8 cellular contexts compared by ENCODE assay signal in the genomic region with DNA sequence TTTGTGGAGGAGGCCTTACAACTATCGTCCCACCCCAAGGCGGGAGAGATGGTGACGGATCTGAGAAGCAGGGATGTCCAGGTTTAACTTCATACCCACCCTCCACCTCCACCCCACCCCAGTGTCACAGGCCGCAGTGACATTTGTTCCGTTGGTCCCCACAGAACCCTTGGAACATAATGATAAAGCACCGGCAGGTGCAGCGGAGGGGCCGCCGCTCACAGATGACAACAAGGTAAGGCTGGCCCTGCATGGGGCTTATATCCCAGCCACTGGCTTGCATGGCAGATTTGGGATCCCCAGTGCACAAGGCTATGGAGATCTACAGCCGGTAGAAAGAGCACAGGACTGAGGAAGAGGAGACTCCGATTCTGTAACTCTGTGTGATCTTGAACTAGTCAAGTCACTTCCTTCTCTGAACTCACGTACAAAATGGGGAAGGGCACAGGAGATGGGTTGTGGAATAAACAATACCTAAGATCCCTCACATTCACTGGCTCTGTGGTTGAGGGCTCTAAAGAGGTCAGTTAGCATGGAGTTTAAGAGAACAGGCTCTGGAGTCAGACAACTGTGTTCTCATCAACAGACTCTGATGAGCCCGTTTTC. TPM values are rescaled to one million over a fixed set of nuclear protein-coding genes. Genes with fewer than 3 reads are reported as not detected.
DNase-seq lines count a peak whose midpoint lies in the region; ATAC-seq, FAIRE-seq and TF ChIP-seq lines count a peak whose summit lies in the region.

No MANE protein-coding gene starts in this region.

- peaks cover 8% of the 10 kb centered on the region for H3K4me1 Mint-ChIP-seq in WTC11

- intact Hi-C loops in Right ventricle myocardium superior (cut with DNase I) = no loop called here
- intact Hi-C loops in left cardiac atrium (cut with DNase I) = no loop called here
- intact Hi-C loops in heart left ventricle (cut with DNase I) = loop anchor here in 2 of 10 donors (10.0 kb wide), 2 partner anchors 182 to 448 kb away; a partner anchor contains a TSS

- peak overlapping the region in 10 of 12 donors; percentile 78 to 97 (median 93) for H3K27ac ChIP-seq in heart left ventricle
- peak overlapping the region; percentile 98 for H3K27ac ChIP-seq in skeletal muscle tissue (ENCODE audit: low read depth, low read length)

- DNase-seq in Right ventricle myocardium superior = no peak
- no peak for DNase-seq in left cardiac atrium
- DNase-seq in WTC11 (ENCODE audit: low spot score) = no peak
- DNase-seq in heart left ventricle = peak in 1 of 5 donors; percentile 39
- DNase-seq in H54 (ENCODE audit: insufficient read length, low spot score) = no peak

- H3K9ac ChIP-seq in skeletal muscle tissue (ENCODE audit: low read depth in 1 of 3, low read length in 3 of 3) = peak overlapping the region; percentile 95 to 98 (median 98)

- H3K4me3 ChIP-seq in heart left ventricle = peak overlapping the region; percentile 73 to 99 (median 88)
- peak overlapping the region; percentile 95 to 97 (median 95) for H3K4me3 ChIP-seq in skeletal muscle tissue (ENCODE audit: low read length in 3 of 3)

- peaks cover 0 to 42% (median 36%) of the 10 kb centered on the region in 9 donors for H3K36me3 ChIP-seq in heart left ventricle
- peaks cover 17 to 25% (median 18%) of the 10 kb centered on the region in 3 donors for H3K36me3 ChIP-seq in skeletal muscle tissue (ENCODE audit: control insufficient read depth in 3 of 3, insufficient read depth in 3 of 3, low read length in 3 of 3)

- 38 to 49% (median 43%) methylated on average over 13 of the region's 13 CpGs for WGBS in heart left ventricle, 4 donors

- TF ChIP-seq POLR2A in heart left ventricle (IDR thresholded peaks at IDR 0.05) (no peak), H54 (IDR thresholded peaks at IDR 0.05; ENCODE audit: low read depth, low read length) (no peak)

- H3K4me1 ChIP-seq in heart left ventricle (peaks cover 0 to 24% (median 13%) of the 10 kb centered on the region in 12 donors), skeletal muscle tissue (ENCODE audit: control insufficient read depth in 3 of 3, insufficient read depth in 3 of 3, low read length in 3 of 3) (peaks cover 19 to 28% (median 23%) of the 10 kb centered on the region in 3 donors)

- H3K27me3 ChIP-seq in heart left ventricle (no peaks in the 10 kb centered on the region), skeletal muscle tissue (ENCODE audit: control insufficient read depth in 3 of 3, insufficient read depth in 3 of 3, low read length in 3 of 3) (no peaks in the 10 kb centered on the region)

- FAIRE-seq in H54 (lab: Jason Lieb, UNC) = no peak

- ATAC-seq in Right ventricle myocardium superior (ENCODE audit: poor library complexity) = peak; percentile 3
- ATAC-seq in left cardiac atrium = no peak
- ATAC-seq in WTC11 = no peak
- ATAC-seq in heart left ventricle = peak in 1 of 4 donors; percentile 2
- ATAC-seq in GM18873 (IDR thresholded peaks at IDR 0.05; ENCODE audit: low FRiP score, unreplicated experiment) = no peak
- ATAC-seq in HG03442 (IDR thresholded peaks at IDR 0.05; ENCODE audit: unreplicated experiment) = no peak

- peak overlapping the region; percentile 71; the same call in 1 of the 2 replicates for H3K27ac Mint-ChIP-seq in WTC11

- TF ChIP-seq CTCF in WTC11 (IDR thresholded peaks at IDR 0.05) (no peak), heart left ventricle (IDR thresholded peaks at IDR 0.05) (no peak)

- peaks cover 33% of the 10 kb centered on the region for H3K36me3 Mint-ChIP-seq in WTC11

- POLR2A ChIA-PET in WTC11 (lab: Charles Lee) = no interaction called here

- no peaks in the 10 kb centered on the region for H3K9me3 ChIP-seq in heart left ventricle
- no peaks in the 10 kb centered on the region for H3K9me3 ChIP-seq in skeletal muscle tissue (ENCODE audit: control insufficient read depth in 3 of 3, low read length in 3 of 3)

- H3K4me3 Mint-ChIP-seq in WTC11 = peak overlapping the region; percentile 84

- H3K27me3 Mint-ChIP-seq in WTC11 (ENCODE audit: low read depth) = no peaks in the 10 kb centered on the region

- no peaks in the 10 kb centered on the region for H3K9me3 Mint-ChIP-seq in WTC11

- CTCF ChIA-PET in WTC11 (lab: Charles Lee) = interaction anchor here (1.8 kb wide), 1 partner anchor 21 kb away, joined by 13 read pairs; no protein-coding TSS in a partner anchor

TF ChIP-seq in WTC11, 78 proteins besides CTCF, POLR2A, EP300 and RAD21 (continues in another document):
- TF ChIP-seq, protein P1, sequence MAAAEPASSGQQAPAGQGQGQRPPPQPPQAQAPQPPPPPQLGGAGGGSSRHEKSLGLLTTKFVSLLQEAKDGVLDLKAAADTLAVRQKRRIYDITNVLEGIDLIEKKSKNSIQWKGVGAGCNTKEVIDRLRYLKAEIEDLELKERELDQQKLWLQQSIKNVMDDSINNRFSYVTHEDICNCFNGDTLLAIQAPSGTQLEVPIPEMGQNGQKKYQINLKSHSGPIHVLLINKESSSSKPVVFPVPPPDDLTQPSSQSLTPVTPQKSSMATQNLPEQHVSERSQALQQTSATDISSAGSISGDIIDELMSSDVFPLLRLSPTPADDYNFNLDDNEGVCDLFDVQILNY (CRISPR knock-in tag; IDR thresholded peaks at IDR 0.05) = no peak
- TF ChIP-seq OVOL2 (CRISPR knock-in tag; IDR thresholded peaks at IDR 0.05; ENCODE audit: borderline replicate concordance) (no peak), EMX1 (CRISPR knock-in tag; IDR thresholded peaks at IDR 0.05) (no peak), NFATC4 (CRISPR knock-in tag; IDR thresholded peaks at IDR 0.05) (no peak), ZNF317 (CRISPR knock-in tag; IDR thresholded peaks at IDR 0.05; ENCODE audit: borderline replicate concordance, low read depth) (no peak), SP1 (CRISPR knock-in tag; conservative IDR thresholded peaks at IDR 0.05) (no peak), NFYB (CRISPR knock-in tag; conservative IDR thresholded peaks at IDR 0.05; ENCODE audit: low read depth) (no peak), ZNF263 (CRISPR knock-in tag; IDR thresholded peaks at IDR 0.05; ENCODE audit: low read depth) (no peak), CBFB (CRISPR knock-in tag; IDR thresholded peaks at IDR 0.05; ENCODE audit: low read depth) (no peak), ZNF219 (CRISPR knock-in tag; IDR thresholded peaks at IDR 0.05; ENCODE audit: borderline replicate concordance) (no peak), RORB (CRISPR knock-in tag; IDR thresholded peaks at IDR 0.05) (no peak)
- TF ChIP-seq, protein P2, sequence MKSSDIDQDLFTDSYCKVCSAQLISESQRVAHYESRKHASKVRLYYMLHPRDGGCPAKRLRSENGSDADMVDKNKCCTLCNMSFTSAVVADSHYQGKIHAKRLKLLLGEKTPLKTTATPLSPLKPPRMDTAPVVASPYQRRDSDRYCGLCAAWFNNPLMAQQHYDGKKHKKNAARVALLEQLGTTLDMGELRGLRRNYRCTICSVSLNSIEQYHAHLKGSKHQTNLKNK (CRISPR knock-in tag; IDR thresholded peaks at IDR 0.05) = no peak
- TF ChIP-seq, protein P3, sequence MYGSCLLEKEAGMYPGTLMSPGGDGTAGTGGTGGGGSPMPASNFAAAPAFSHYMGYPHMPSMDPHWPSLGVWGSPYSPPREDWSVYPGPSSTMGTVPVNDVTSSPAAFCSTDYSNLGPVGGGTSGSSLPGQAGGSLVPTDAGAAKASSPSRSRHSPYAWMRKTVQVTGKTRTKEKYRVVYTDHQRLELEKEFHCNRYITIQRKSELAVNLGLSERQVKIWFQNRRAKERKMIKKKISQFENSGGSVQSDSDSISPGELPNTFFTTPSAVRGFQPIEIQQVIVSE (CRISPR knock-in tag; IDR thresholded peaks at IDR 0.05; ENCODE audit: borderline replicate concordance) = no peak
- TF ChIP-seq, protein P4, sequence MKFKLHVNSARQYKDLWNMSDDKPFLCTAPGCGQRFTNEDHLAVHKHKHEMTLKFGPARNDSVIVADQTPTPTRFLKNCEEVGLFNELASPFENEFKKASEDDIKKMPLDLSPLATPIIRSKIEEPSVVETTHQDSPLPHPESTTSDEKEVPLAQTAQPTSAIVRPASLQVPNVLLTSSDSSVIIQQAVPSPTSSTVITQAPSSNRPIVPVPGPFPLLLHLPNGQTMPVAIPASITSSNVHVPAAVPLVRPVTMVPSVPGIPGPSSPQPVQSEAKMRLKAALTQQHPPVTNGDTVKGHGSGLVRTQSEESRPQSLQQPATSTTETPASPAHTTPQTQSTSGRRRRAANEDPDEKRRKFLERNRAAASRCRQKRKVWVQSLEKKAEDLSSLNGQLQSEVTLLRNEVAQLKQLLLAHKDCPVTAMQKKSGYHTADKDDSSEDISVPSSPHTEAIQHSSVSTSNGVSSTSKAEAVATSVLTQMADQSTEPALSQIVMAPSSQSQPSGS (CRISPR knock-in tag; IDR thresholded peaks at IDR 0.05; ENCODE audit: borderline replicate concordance, low read depth) = no peak

RNA-seq across cellular contexts. Expression of a gene that starts 0.9 kb away (rescaled TPM):
- total RNA-seq in Right ventricle myocardium superior (14.5 TPM), left cardiac atrium (10 to 100 TPM; 18.2 to 18.9 TPM), WTC11 (2021) (34.2 to 35.7 TPM (median 35.1 TPM) in 3 replicates), heart left ventricle (10 to 100 TPM; 10.1 to 24.9 (median 21.3) TPM), skeletal muscle tissue (18.3 TPM)
- polyA plus RNA-seq in heart left ventricle = 10 to 100 TPM; 25.0 to 31.5 TPM

RNA-seq across cellular contexts. Expression of a gene that starts 0.9 kb away (rescaled TPM):
- total RNA-seq in Right ventricle myocardium superior = 0.54 TPM
- under 1 TPM in 1 of 2 donors, not detected in 1; 0.39 TPM for total RNA-seq in left cardiac atrium
- not detected in 3 replicates for total RNA-seq in WTC11 (2021)
- 1 to 10 TPM in 4 of 9 donors, under 1 TPM in 1, not detected in 4; 0.86 to 2.4 (median 1.4) TPM for total RNA-seq in heart left ventricle
- under 1 TPM in 1 of 2 donors, not detected in 1; 0.72 TPM for polyA plus RNA-seq in heart left ventricle
- total RNA-seq in skeletal muscle tissue = not detected

RNA-seq across cellular contexts. Expression of a gene that starts 19.8 kb away (rescaled TPM):
- total RNA-seq in Right ventricle myocardium superior (1.1 TPM), left cardiac atrium (1 to 10 TPM in 1 of 2 donors, under 1 TPM in 1; 0.73 to 1.6 TPM), WTC11 (2021) (249 to 251 TPM (median 249 TPM) in 3 replicates), heart left ventricle (10 to 100 TPM in 1 of 9 donors, 1 to 10 TPM in 3, under 1 TPM in 1, not detected in 4; 0.32 to 16.9 (median 1.7) TPM), skeletal muscle tissue (10.4 TPM)
- polyA plus RNA-seq in heart left ventricle = under 1 TPM in 1 of 2 donors, not detected in 1; 0.79 TPM

RNA-seq across cellular contexts. Expression of a gene that starts 34.5 kb away (rescaled TPM):
- total RNA-seq in Right ventricle myocardium superior = 0.43 TPM
- under 1 TPM in 1 of 2 donors, not detected in 1; 0.32 TPM for total RNA-seq in left cardiac atrium
- total RNA-seq in WTC11 (2021) = 2.7 to 3.6 TPM (median 3.0 TPM) in 3 replicates
- total RNA-seq in heart left ventricle = not detected
- under 1 TPM; 0.14 to 0.30 TPM for polyA plus RNA-seq in heart left ventricle
- total RNA-seq in skeletal muscle tissue = 2,844 TPM

RNA-seq across cellular contexts. Expression of a gene that starts 41.0 kb away (rescaled TPM):
- total RNA-seq in Right ventricle myocardium superior (22.1 TPM), left cardiac atrium (10 to 100 TPM; 23.2 to 30.2 TPM), WTC11 (2021) (17.9 to 23.1 TPM (median 21.7 TPM) in 3 replicates), heart left ventricle (10 to 100 TPM; 14.1 to 45.6 (median 21.4) TPM), skeletal muscle tissue (26.6 TPM)
- 10 to 100 TPM; 13.7 to 18.6 TPM for polyA plus RNA-seq in heart left ventricle

Comparison
In these comparisons a context has a peak if more than half of its experiments do, and no peak if none do; other contexts are left out.
1. RNA of a gene that starts 19.8 kb away (total RNA-seq): 249 to 251 TPM in WTC11; 10.4 TPM in skeletal muscle tissue (single experiment), 0.73 to 1.6 TPM in left cardiac atrium, 1.1 TPM in Right ventricle myocardium superior (single experiment) and 0.32 to 16.9 TPM in heart left ventricle; every median in the first group is over 10 times any median in the second.